ENCODE assay signal across 25 cellular contexts in genomic region chr1:91807921-91808620, GRCh38.
"Had no signal": no experiment of that assay in that cellular context is flagged by ENCODE, and none has a peak within 500 bp of the region (broad histone marks: within the 10 kb centered on the region; RNA-seq: fewer than 3 reads in every experiment).

No MANE protein-coding gene starts in this region.

- H3K36me3 ChIP-seq: left ventricle myocardium inferior, sigmoid colon, WERI-Rb-1 had no signal

- ATAC-seq: activated CD8-positive, alpha-beta memory T cell treated with anti-CD3 and anti-CD28 coated beads, Interleukin-2, amount 10 ng/mL, durations not matched to agents 7 days and 5 days; activated CD8-positive, alpha-beta T cell treated with anti-CD3 and anti-CD28 coated beads for 36 hours; activated naive CD8-positive, alpha-beta T cell treated with anti-CD3 and anti-CD28 coated beads, Interleukin-2, amount 50 U/mL, for 24 hours; body of pancreas; stimulated activated naive B cell treated with anti-CD40 and anti-IgM and Interleukin-4, amounts not matched to agents 10 μg/mL and 1 μg/mL and 100 μg/mL, for 72 hours had no signal

- H3K36me3 Mint-ChIP-seq: mesothelial cell of epicardium; stimulated activated naive B cell treated with anti-CD40 and anti-IgM and Interleukin-4, amounts not matched to agents 10 μg/mL and 1 μg/mL and 100 μg/mL, for 72 hours; type B pancreatic cell had no signal

- H3K27ac ChIP-seq: hepatocyte, left ventricle myocardium inferior, WERI-Rb-1 had no signal

- H3K9me3 Mint-ChIP-seq: activated CD4-positive, alpha-beta T cell treated with anti-CD3 and anti-CD28 coated beads, Interleukin-2, amount 10 ng/mL, durations not matched to agents 7 days and 5 days; activated CD8-positive, alpha-beta T cell treated with anti-CD3 and anti-CD28 coated beads for 36 hours; activated naive CD8-positive, alpha-beta T cell treated with anti-CD3 and anti-CD28 coated beads, Interleukin-2, amount 50 U/mL, for 24 hours; dendritic cell treated with granulocyte-macrophage colony-stimulating factor and Interleukin-4, amounts not matched to agents 40 ng/mL and 50 ng/mL, for 4 days; stimulated activated naive B cell treated with anti-CD40 and anti-IgM and Interleukin-4, amounts not matched to agents 10 μg/mL and 1 μg/mL and 100 μg/mL, for 72 hours; type B pancreatic cell had no signal

- H3K4me3 ChIP-seq: body of pancreas, hepatocyte, left ventricle myocardium inferior, sigmoid colon, smooth muscle cell had no signal

- H3K4me3 Mint-ChIP-seq: activated CD4-positive, alpha-beta T cell treated with anti-CD3 and anti-CD28 coated beads, Interleukin-2, amount 10 ng/mL, durations not matched to agents 7 days and 5 days; activated CD8-positive, alpha-beta memory T cell treated with anti-CD3 and anti-CD28 coated beads, Interleukin-2, amount 10 ng/mL, durations not matched to agents 7 days and 5 days; activated CD8-positive, alpha-beta T cell treated with anti-CD3 and anti-CD28 coated beads for 36 hours; activated naive CD8-positive, alpha-beta T cell treated with anti-CD3 and anti-CD28 coated beads, Interleukin-2, amount 50 U/mL, for 24 hours; dendritic cell treated with granulocyte-macrophage colony-stimulating factor and Interleukin-4, amounts not matched to agents 40 ng/mL and 50 ng/mL, for 4 days; mesothelial cell of epicardium; stimulated activated naive B cell treated with anti-CD40 and anti-IgM and Interleukin-4, amounts not matched to agents 10 μg/mL and 1 μg/mL and 100 μg/mL, for 72 hours; type B pancreatic cell had no signal

- H3K27me3 Mint-ChIP-seq: activated naive CD8-positive, alpha-beta T cell treated with anti-CD3 and anti-CD28 coated beads, Interleukin-2, amount 50 U/mL, for 24 hours; dendritic cell treated with granulocyte-macrophage colony-stimulating factor and Interleukin-4, amounts not matched to agents 40 ng/mL and 50 ng/mL, for 4 days; stimulated activated naive B cell treated with anti-CD40 and anti-IgM and Interleukin-4, amounts not matched to agents 10 μg/mL and 1 μg/mL and 100 μg/mL, for 72 hours; type B pancreatic cell had no signal

- DNase-seq: activated CD4-positive, alpha-beta T cell treated with anti-CD3 and anti-CD28 coated beads, Interleukin-2, amount 10 ng/mL, durations not matched to agents 7 days and 5 days; activated CD4-positive, CD25-positive, alpha-beta regulatory T cell treated with anti-CD3 and anti-CD28 coated beads, Interleukin-2, amount 50 U/mL, for 72 hours; activated CD8-positive, alpha-beta memory T cell treated with anti-CD3 and anti-CD28 coated beads, Interleukin-2, amount 10 ng/mL, durations not matched to agents 7 days and 5 days; activated CD8-positive, alpha-beta T cell treated with anti-CD3 and anti-CD28 coated beads for 36 hours; activated gamma-delta T cell; activated naive CD4-positive, alpha-beta T cell treated with anti-CD3 and anti-CD28 coated beads, Interleukin-2, amount 50 U/mL, for 16 hours; activated naive CD8-positive, alpha-beta T cell treated with anti-CD3 and anti-CD28 coated beads, Interleukin-2, amount 50 U/mL, for 24 hours; activated T-cell treated with anti-CD3 and anti-CD28 coated beads for 4 hours; anterior cingulate cortex; body of pancreas; effector CD4-positive, alpha-beta T cell; erythroblast; foreskin melanocyte; left ventricle myocardium inferior; nucleus accumbens; sigmoid colon; stimulated activated CD4-positive, alpha-beta T cell treated with anti-CD3 and anti-CD28 coated beads, Interleukin-2, amount 100 ng/mL, for 48 hours; stimulated activated CD8-positive, alpha-beta memory T cell treated with anti-CD3 and anti-CD28 coated beads, Interleukin-4, amount 100 ng/mL, for 48 hours; stimulated activated naive B cell treated with anti-CD40 and anti-IgM and Interleukin-4, amounts not matched to agents 10 μg/mL and 1 μg/mL and 100 μg/mL, for 72 hours; WERI-Rb-1 had no signal

- H3K27ac Mint-ChIP-seq: activated CD4-positive, alpha-beta T cell treated with anti-CD3 and anti-CD28 coated beads, Interleukin-2, amount 10 ng/mL, durations not matched to agents 7 days and 5 days; activated CD8-positive, alpha-beta memory T cell treated with anti-CD3 and anti-CD28 coated beads, Interleukin-2, amount 10 ng/mL, durations not matched to agents 7 days and 5 days; activated CD8-positive, alpha-beta T cell treated with anti-CD3 and anti-CD28 coated beads for 36 hours; activated naive CD8-positive, alpha-beta T cell treated with anti-CD3 and anti-CD28 coated beads, Interleukin-2, amount 50 U/mL, for 24 hours; dendritic cell treated with granulocyte-macrophage colony-stimulating factor and Interleukin-4, amounts not matched to agents 40 ng/mL and 50 ng/mL, for 4 days; stimulated activated naive B cell treated with anti-CD40 and anti-IgM and Interleukin-4, amounts not matched to agents 10 μg/mL and 1 μg/mL and 100 μg/mL, for 72 hours; type B pancreatic cell had no signal

- H3K27me3 ChIP-seq: body of pancreas, hepatocyte, sigmoid colon had no signal

- H3K9me3 ChIP-seq: body of pancreas, left ventricle myocardium inferior, sigmoid colon had no signal
